22 cellular contexts compared by ENCODE assay signal in genomic region chr6:90072501-90072900, GRCh38.
DNase-seq lines count a peak whose midpoint lies in the region; ATAC-seq and TF ChIP-seq lines count a peak whose summit lies in the region.
"Had no signal": no experiment of that assay in that cellular context is flagged by ENCODE, and none has a peak within 500 bp of the region (broad histone marks: within the 10 kb centered on the region; RNA-seq: fewer than 3 reads in every experiment).

No MANE protein-coding gene starts in this region.

- peak overlapping the region; percentile 83 for H3K27ac Mint-ChIP-seq in activated naive CD8-positive, alpha-beta T cell treated with anti-CD3 and anti-CD28 coated beads, Interleukin-2, amount 10 ng/mL, durations not matched to agents 7 days and 5 days
- H3K27ac Mint-ChIP-seq in progenitor cell of endocrine pancreas: peak overlapping the region; percentile 38
- H3K27ac Mint-ChIP-seq: nephron progenitor cell had no signal

- H3K79me2 ChIP-seq in OCI-LY1 (ENCODE audit: insufficient read depth, low read length): peaks cover 50% of the 10 kb centered on the region

- POLR2A ChIA-PET in activated naive CD8-positive, alpha-beta T cell treated with anti-CD3 and anti-CD28 coated beads, Interleukin-2, amount 10 ng/mL, durations not matched to agents 7 days and 5 days (lab: Charles Lee): interaction anchor here (1.4 kb wide), 1 partner anchor 36 kb away, joined by 5 read pairs; no protein-coding TSS in a partner anchor

- H2AFZ ChIP-seq in OCI-LY1 (ENCODE audit: low read length): no peak overlapping the region

- no peak overlapping the region for H3K4me3 ChIP-seq in OCI-LY1 (ENCODE audit: low read depth, low read length, poor library complexity, severe bottlenecking)
- H3K4me3 ChIP-seq: A549; BLaER1 treated with 17β-estradiol and CSF1 and Interleukin-3, amounts not matched to agents 10 nM and 100 nM; body of pancreas; coronary artery; GM12878; smooth muscle cell had no signal

- no peaks in the 10 kb centered on the region for H3K27me3 Mint-ChIP-seq in activated naive CD8-positive, alpha-beta T cell treated with anti-CD3 and anti-CD28 coated beads, Interleukin-2, amount 10 ng/mL, durations not matched to agents 7 days and 5 days
- H3K27me3 Mint-ChIP-seq in progenitor cell of endocrine pancreas: peaks cover 3% of the 10 kb centered on the region

- H3K9me3 Mint-ChIP-seq in activated naive CD8-positive, alpha-beta T cell treated with anti-CD3 and anti-CD28 coated beads, Interleukin-2, amount 10 ng/mL, durations not matched to agents 7 days and 5 days: no peaks in the 10 kb centered on the region
- H3K9me3 Mint-ChIP-seq in progenitor cell of endocrine pancreas (ENCODE audit: low read depth): no peaks in the 10 kb centered on the region
- H3K9me3 Mint-ChIP-seq: nephron progenitor cell had no signal

- peaks cover 63% of the 10 kb centered on the region for H3K36me3 Mint-ChIP-seq in activated naive CD8-positive, alpha-beta T cell treated with anti-CD3 and anti-CD28 coated beads, Interleukin-2, amount 10 ng/mL, durations not matched to agents 7 days and 5 days
- H3K36me3 Mint-ChIP-seq in progenitor cell of endocrine pancreas (ENCODE audit: insufficient read depth): no peaks in the 10 kb centered on the region

- peak; percentile 64 to 69 for ATAC-seq in activated CD4-positive, CD25-positive, alpha-beta regulatory T cell treated with anti-CD3 and anti-CD28 coated beads, Interleukin-2, amount 50 U/mL, for 24 hours
- peak; percentile 10 for ATAC-seq in activated naive CD8-positive, alpha-beta T cell treated with anti-CD3 and anti-CD28 coated beads, Interleukin-2, amount 10 ng/mL, durations not matched to agents 7 days and 5 days (ENCODE audit: low read depth)
- ATAC-seq in HG03159 (IDR thresholded peaks at IDR 0.05; ENCODE audit: unreplicated experiment): no peak
- no peak for ATAC-seq in GM18868 (IDR thresholded peaks at IDR 0.05; ENCODE audit: unreplicated experiment)
- ATAC-seq in Right ventricle myocardium superior (ENCODE audit: poor library complexity): no peak
- ATAC-seq: A549, body of pancreas, GM12878, SK-N-SH treated with all-trans-retinoic acid at 6 μM for 48 hours had no signal

- no peak overlapping the region for H3K9ac ChIP-seq in OCI-LY1 (ENCODE audit: low read length)
- H3K9ac ChIP-seq: BLaER1 treated with 17β-estradiol and CSF1 and Interleukin-3, amounts not matched to agents 10 nM and 100 nM had no signal

- H3K4me1 ChIP-seq in OCI-LY1 (ENCODE audit: insufficient read depth, low read length, severe bottlenecking): peaks cover 46% of the 10 kb centered on the region
- H3K4me1 ChIP-seq: A549, body of pancreas had no signal

- no peak for DNase-seq in activated CD4-positive, CD25-positive, alpha-beta regulatory T cell treated with anti-CD3 and anti-CD28 coated beads, Interleukin-2, amount 50 U/mL, for 72 hours
- no peak for DNase-seq in activated naive CD8-positive, alpha-beta T cell treated with anti-CD3 and anti-CD28 coated beads, Interleukin-2, amount 10 ng/mL, durations not matched to agents 7 days and 5 days
- no peak for DNase-seq in progenitor cell of endocrine pancreas (ENCODE audit: low spot score, unreplicated experiment)
- no peak for DNase-seq in Right ventricle myocardium superior
- DNase-seq: activated gamma-delta T cell; body of pancreas; foreskin fibroblast; GF-D8; kidney; NCI-H2029; nephron progenitor cell; stimulated activated CD4-positive, alpha-beta T cell treated with anti-CD3 and anti-CD28 coated beads, Interleukin-4, amount 100 ng/mL, for 1 hour had no signal

- H4K20me1 ChIP-seq in OCI-LY1 (ENCODE audit: insufficient read depth, low read length): no peaks in the 10 kb centered on the region

- no peaks in the 10 kb centered on the region for H3K9me2 ChIP-seq in OCI-LY1 (ENCODE audit: low read depth, low read length)

- H3K4me3 Mint-ChIP-seq in activated naive CD8-positive, alpha-beta T cell treated with anti-CD3 and anti-CD28 coated beads, Interleukin-2, amount 10 ng/mL, durations not matched to agents 7 days and 5 days: peak overlapping the region; percentile 76
- H3K4me3 Mint-ChIP-seq in progenitor cell of endocrine pancreas (ENCODE audit: low read depth): no peak overlapping the region
- H3K4me3 Mint-ChIP-seq: nephron progenitor cell had no signal

- peaks cover 96% of the 10 kb centered on the region for H3K36me3 ChIP-seq in OCI-LY1 (ENCODE audit: insufficient read depth, low read length)

- H3K4me1 Mint-ChIP-seq in activated naive CD8-positive, alpha-beta T cell treated with anti-CD3 and anti-CD28 coated beads, Interleukin-2, amount 10 ng/mL, durations not matched to agents 7 days and 5 days: peaks cover 86% of the 10 kb centered on the region
- peaks cover 18% of the 10 kb centered on the region for H3K4me1 Mint-ChIP-seq in progenitor cell of endocrine pancreas (ENCODE audit: low read depth)

- H3F3A ChIP-seq in OCI-LY1 (ENCODE audit: insufficient read depth, low read length): no peaks in the 10 kb centered on the region

- H3K4me2 ChIP-seq in OCI-LY1 (ENCODE audit: low read length): no peak overlapping the region
- H3K4me2 ChIP-seq: A549; BLaER1 treated with 17β-estradiol and CSF1 and Interleukin-3, amounts not matched to agents 10 nM and 100 nM; smooth muscle cell had no signal

- peak overlapping the region; percentile 19 for H3K27ac ChIP-seq in OCI-LY1 (ENCODE audit: low read depth, low read length, poor library complexity, severe bottlenecking)
- H3K27ac ChIP-seq: A549; BLaER1 treated with 17β-estradiol and CSF1 and Interleukin-3, amounts not matched to agents 10 nM and 100 nM; body of pancreas; coronary artery had no signal

- TF ChIP-seq CTCF in OCI-LY1 (IDR thresholded peaks at IDR 0.05; ENCODE audit: low read length) (no peak), progenitor cell of endocrine pancreas (IDR thresholded peaks at IDR 0.05; ENCODE audit: unreplicated experiment) (no peak)

- H3K9me3 ChIP-seq in OCI-LY1 (ENCODE audit: low read length): no peaks in the 10 kb centered on the region
- H3K9me3 ChIP-seq: A549; BLaER1 treated with 17β-estradiol and CSF1 and Interleukin-3, amounts not matched to agents 10 nM and 100 nM; body of pancreas had no signal

- intact Hi-C loops in Right ventricle myocardium superior (cut with DNase I): no loop called here

- H3K27me3 ChIP-seq in OCI-LY1 (ENCODE audit: insufficient read depth, low read length): no peaks in the 10 kb centered on the region
- H3K27me3 ChIP-seq: BLaER1 treated with 17β-estradiol and CSF1 and Interleukin-3, amounts not matched to agents 10 nM and 100 nM; body of pancreas had no signal

Comparison
In these comparisons a context has a peak if more than half of its experiments do, and no peak if none do; other contexts are left out.
1. ATAC-seq: peak in activated CD4-positive, CD25-positive, alpha-beta regulatory T cell treated with anti-CD3 and anti-CD28 coated beads, Interleukin-2, amount 50 U/mL, for 24 hours (2 of 2) and activated naive CD8-positive, alpha-beta T cell treated with anti-CD3 and anti-CD28 coated beads, Interleukin-2, amount 10 ng/mL, durations not matched to agents 7 days and 5 days (single experiment); none in HG03159 (single experiment), GM18868 (single experiment) and Right ventricle myocardium superior (single experiment).